ENCODE assay signal across 11 cellular contexts in genomic region chr21:31560479-31560878, GRCh38.
DNase-seq lines count a peak whose midpoint lies in the region; ATAC-seq, FAIRE-seq and TF ChIP-seq lines count a peak whose summit lies in the region.
"Had no signal": no experiment of that assay in that cellular context is flagged by ENCODE, and none has a peak within 500 bp of the region (broad histone marks: within the 10 kb centered on the region; RNA-seq: fewer than 3 reads in every experiment).

No MANE protein-coding gene starts in this region.

- H3K27ac ChIP-seq in CD4-positive, CD25-positive, alpha-beta regulatory T cell (ENCODE audit: insufficient read depth, low read length, poor library complexity, severe bottlenecking), result no peak overlapping the region
- H3K27ac ChIP-seq in keratinocyte (ENCODE audit: control insufficient read depth, insufficient read depth, low read length) (no peak overlapping the region), psoas muscle (no peak overlapping the region)

- intact Hi-C loops in activated CD8-positive, alpha-beta T cell treated with anti-CD3 and anti-CD28 coated beads for 36 hours (cut with micrococcal nuclease), result no loop called here
- intact Hi-C loops in psoas muscle (cut with DNase I), result no loop called here

- WGBS in psoas muscle, 3 donors, result 84 to 89% (median 84%) methylated on average over 6 of the region's 6 CpGs

- no peak for DNase-seq in CD4-positive, CD25-positive, alpha-beta regulatory T cell
- DNase-seq in activated CD8-positive, alpha-beta T cell treated with anti-CD3 and anti-CD28 coated beads for 36 hours, result no peak
- no peak for DNase-seq in keratinocyte (ENCODE audit: low read depth, low spot score)
- DNase-seq in psoas muscle, result no peak
- no peak for DNase-seq in NCI-H128 (lab: John Stamatoyannopoulos, UW; ENCODE audit: unreplicated experiment)
- DNase-seq: activated CD8-positive, alpha-beta memory T cell treated with anti-CD3 and anti-CD28 coated beads for 24 hours; NCI-H1436 treated with DMSO at 0.1 percent for 48 hours; stimulated activated CD4-positive, alpha-beta T cell treated with anti-CD3 and anti-CD28 coated beads, Interleukin-4, amount 100 ng/mL, for 24 hours had no signal

- H3K27me3 Mint-ChIP-seq in CD4-positive, CD25-positive, alpha-beta regulatory T cell, result peaks cover 23% of the 10 kb centered on the region
- H3K27me3 Mint-ChIP-seq in activated CD8-positive, alpha-beta T cell treated with anti-CD3 and anti-CD28 coated beads for 36 hours, result peaks cover 22% of the 10 kb centered on the region

- peak overlapping the region; percentile 95 for H3K4me2 ChIP-seq in keratinocyte (ENCODE audit: control insufficient read depth, extremely low read depth, insufficient read depth, low read depth, low read length)

- H3K4me1 Mint-ChIP-seq in CD4-positive, CD25-positive, alpha-beta regulatory T cell, result peaks cover 2 to 29% (median 12%) of the 10 kb centered on the region in 4 donors
- peaks cover 19% of the 10 kb centered on the region for H3K4me1 Mint-ChIP-seq in activated CD8-positive, alpha-beta T cell treated with anti-CD3 and anti-CD28 coated beads for 36 hours (ENCODE audit: low read depth)

- CTCF ChIA-PET in activated CD8-positive, alpha-beta T cell treated with anti-CD3 and anti-CD28 coated beads for 36 hours (lab: Charles Lee), result interaction anchor here (0.8 to 3.3 kb wide), 7 partner anchors 10 to 461 kb away, joined by 3 to 27 read pairs (median 4); no protein-coding TSS in a partner anchor

- H3K9ac ChIP-seq in ES-I3 (ENCODE audit: low read depth, low read length), result peak overlapping the region; percentile 82; the same call in 1 of the 2 replicates
- H3K9ac ChIP-seq in keratinocyte (ENCODE audit: control insufficient read depth, extremely low read depth, insufficient read depth, low read length), result no peak overlapping the region

- H3K36me3 Mint-ChIP-seq in CD4-positive, CD25-positive, alpha-beta regulatory T cell, result no peaks in the 10 kb centered on the region
- H3K36me3 Mint-ChIP-seq in activated CD8-positive, alpha-beta T cell treated with anti-CD3 and anti-CD28 coated beads for 36 hours (ENCODE audit: low read depth), result peaks cover 9% of the 10 kb centered on the region

- H3K9me3 Mint-ChIP-seq in CD4-positive, CD25-positive, alpha-beta regulatory T cell, result no peaks in the 10 kb centered on the region
- H3K9me3 Mint-ChIP-seq in activated CD8-positive, alpha-beta T cell treated with anti-CD3 and anti-CD28 coated beads for 36 hours, result no peaks in the 10 kb centered on the region

- dilution Hi-C loops in keratinocyte (cut with MboI; ENCODE audit: extremely low pct_ligation_motif_present, low sequenced_read_pairs), result no loop called here

- H4K20me1 ChIP-seq in keratinocyte (ENCODE audit: control insufficient read depth, extremely low read depth, insufficient read depth, low read length), result no peaks in the 10 kb centered on the region

- no peak for FAIRE-seq in keratinocyte (lab: Jason Lieb, UNC)

- TF ChIP-seq CTCF in activated CD8-positive, alpha-beta T cell treated with anti-CD3 and anti-CD28 coated beads for 36 hours (IDR thresholded peaks at IDR 0.05), result no peak
- TF ChIP-seq CTCF in keratinocyte (optimal IDR thresholded peaks at IDR 0.05 in 1 of 3, IDR thresholded peaks at IDR 0.05 in 1 of 3, conservative IDR thresholded peaks at IDR 0.05 in 1 of 3; ENCODE audit: extremely low read depth in 1 of 3, insufficient read depth in 2 of 3, low read length in 3 of 3) (no peak), psoas muscle (IDR thresholded peaks at IDR 0.05) (no peak)

- no peak overlapping the region for H2AFZ ChIP-seq in keratinocyte (ENCODE audit: control insufficient read depth, low read length)

- POLR2A ChIA-PET in activated CD8-positive, alpha-beta T cell treated with anti-CD3 and anti-CD28 coated beads for 36 hours (lab: Charles Lee), result interaction anchor here (0.6 to 1.0 kb wide), 2 partner anchors 99 to 208 kb away, joined by 3 read pairs; no protein-coding TSS in a partner anchor

- no peaks in the 10 kb centered on the region for H3K9me1 ChIP-seq in keratinocyte (ENCODE audit: control insufficient read depth, extremely low read depth, insufficient read depth, low read length)

- peaks cover 18% of the 10 kb centered on the region for H3K4me1 ChIP-seq in CD4-positive, CD25-positive, alpha-beta regulatory T cell (ENCODE audit: control insufficient read depth, insufficient read depth, low read length, poor library complexity, severe bottlenecking)
- peaks cover 38% of the 10 kb centered on the region for H3K4me1 ChIP-seq in ES-I3 (ENCODE audit: insufficient read depth, low read length)
- peaks cover 7% of the 10 kb centered on the region for H3K4me1 ChIP-seq in keratinocyte (ENCODE audit: control insufficient read depth, extremely low read depth, insufficient read depth, low read length)
- peaks cover 3% of the 10 kb centered on the region for H3K4me1 ChIP-seq in psoas muscle

- no peaks in the 10 kb centered on the region for H3K36me3 ChIP-seq in CD4-positive, CD25-positive, alpha-beta regulatory T cell (ENCODE audit: control insufficient read depth, insufficient read depth, low read length)
- H3K36me3 ChIP-seq in ES-I3 (ENCODE audit: insufficient read depth, low read length) (no peaks in the 10 kb centered on the region), keratinocyte (ENCODE audit: control insufficient read depth in 2 of 2, extremely low read depth in 1 of 2, insufficient read depth in 2 of 2, low read length in 2 of 2) (no peaks in the 10 kb centered on the region), psoas muscle (ENCODE audit: insufficient read depth in 1 of 2, low read depth in 1 of 2) (no peaks in the 10 kb centered on the region)

- H3K4me3 Mint-ChIP-seq in CD4-positive, CD25-positive, alpha-beta regulatory T cell, result peak overlapping the region; percentile 75 to 95 (median 90)
- peak overlapping the region; percentile 86 for H3K4me3 Mint-ChIP-seq in activated CD8-positive, alpha-beta T cell treated with anti-CD3 and anti-CD28 coated beads for 36 hours

- ATAC-seq in CD4-positive, CD25-positive, alpha-beta regulatory T cell (ENCODE audit: low read depth in 2 of 2), result no peak
- no peak for ATAC-seq in activated CD8-positive, alpha-beta T cell treated with anti-CD3 and anti-CD28 coated beads for 36 hours
- ATAC-seq in GM21515 (IDR thresholded peaks at IDR 0.05; ENCODE audit: unreplicated experiment), result no peak
- ATAC-seq in psoas muscle, result no peak
- ATAC-seq in GM21723 (IDR thresholded peaks at IDR 0.05; ENCODE audit: unreplicated experiment), result no peak

- peaks cover 9% of the 10 kb centered on the region for H3K27me3 ChIP-seq in CD4-positive, CD25-positive, alpha-beta regulatory T cell (ENCODE audit: control insufficient read depth, insufficient read depth, low read length)
- H3K27me3 ChIP-seq in keratinocyte (ENCODE audit: control insufficient read depth, extremely low read depth, insufficient read depth, low read length) (peaks cover 10% of the 10 kb centered on the region), psoas muscle (ENCODE audit: insufficient read depth in 3 of 3, low read length in 2 of 3) (peaks cover 0 to 53% (median 25%) of the 10 kb centered on the region in 3 donors)

- no peaks in the 10 kb centered on the region for H3K9me3 ChIP-seq in CD4-positive, CD25-positive, alpha-beta regulatory T cell (ENCODE audit: control insufficient read depth in 2 of 2, low read length in 2 of 2)
- no peaks in the 10 kb centered on the region for H3K9me3 ChIP-seq in ES-I3 (ENCODE audit: control insufficient read depth, insufficient read depth, low read length)
- no peaks in the 10 kb centered on the region for H3K9me3 ChIP-seq in keratinocyte (ENCODE audit: control insufficient read depth, low read depth, low read length)
- H3K9me3 ChIP-seq in psoas muscle, result no peaks in the 10 kb centered on the region

- H3K4me3 ChIP-seq in CD4-positive, CD25-positive, alpha-beta regulatory T cell (ENCODE audit: low read depth, low read length), result no peak overlapping the region
- H3K4me3 ChIP-seq in keratinocyte (ENCODE audit: control insufficient read depth in 2 of 3, extremely low read depth in 1 of 3, insufficient read depth in 2 of 3, low read depth in 1 of 3, low read length in 3 of 3) (no peak overlapping the region), psoas muscle (no peak overlapping the region)

- peak overlapping the region in 1 of 3 donors; percentile 54 for H3K27ac Mint-ChIP-seq in CD4-positive, CD25-positive, alpha-beta regulatory T cell
- peak overlapping the region; percentile 53 for H3K27ac Mint-ChIP-seq in activated CD8-positive, alpha-beta T cell treated with anti-CD3 and anti-CD28 coated beads for 36 hours

- no peaks in the 10 kb centered on the region for H3K79me2 ChIP-seq in keratinocyte (ENCODE audit: control insufficient read depth, insufficient read depth, low read length)
